8 cellular contexts compared by ENCODE assay signal in genomic region chr20:38790210-38791053, GRCh38. TPM values are rescaled to one million over a fixed set of nuclear protein-coding genes. Genes with fewer than 3 reads are reported as not detected.
DNase-seq lines count a peak whose midpoint lies in the region; ATAC-seq, FAIRE-seq and TF ChIP-seq lines count a peak whose summit lies in the region.

No MANE protein-coding gene starts in this region.

- no peak for FAIRE-seq in urothelium cell line (lab: Jason Lieb, UNC)

- DNase-seq in HCEC 1CT (peak; percentile 38), NOMO-1 treated with dmso at 0.1 percent for 144 hours (lab: John Stamatoyannopoulos, UW; ENCODE audit: unreplicated experiment) (peak; percentile 51), astrocyte of the spinal cord (ENCODE audit: low read depth, low spot score) (no peak), left lobe of liver (ENCODE audit: low spot score) (no peak), urothelium cell line (ENCODE audit: low spot score) (peak; percentile 65), DMS79 treated with DMSO at 0.1 percent for 48 hours (lab: John Stamatoyannopoulos, UW) (no peak)

- in situ Hi-C loops in astrocyte of the spinal cord (cut with HindIII; ENCODE audit: low sequenced_read_pairs) = no loop called here

- no peak overlapping the region for H3K4me3 ChIP-seq in astrocyte of the spinal cord (ENCODE audit: low read depth, low read length)

- peak; percentile 92 for ATAC-seq in left lobe of liver
- ATAC-seq in GM18909 (IDR thresholded peaks at IDR 0.05; ENCODE audit: poor library complexity, unreplicated experiment) = no peak

- peak; percentile 50 for TF ChIP-seq CTCF in C4-2B (conservative IDR thresholded peaks at IDR 0.05)
- TF ChIP-seq CTCF in astrocyte of the spinal cord (IDR thresholded peaks at IDR 0.05; ENCODE audit: low read depth, low read length) = peak; percentile 32

- H3K27ac ChIP-seq in C4-2B = no peak overlapping the region

RNA-seq across cellular contexts. Expression of gene PPP1R16B, which starts 15.1 kb away (rescaled TPM):
- 1.7 TPM for total RNA-seq in left lobe of liver

RNA-seq across cellular contexts. Expression of gene ACTR5, which starts 42.2 kb away (rescaled TPM):
- total RNA-seq in left lobe of liver = 6.6 TPM

Comparison
In these comparisons a context has a peak if more than half of its experiments do, and no peak if none do; other contexts are left out.
1. DNase-seq: peak in HCEC 1CT (single experiment), NOMO-1 treated with dmso at 0.1 percent for 144 hours (single experiment) and urothelium cell line (single experiment); none in astrocyte of the spinal cord (single experiment), left lobe of liver (single experiment) and DMS79 treated with DMSO at 0.1 percent for 48 hours (single experiment).